In the genomic region with DNA sequence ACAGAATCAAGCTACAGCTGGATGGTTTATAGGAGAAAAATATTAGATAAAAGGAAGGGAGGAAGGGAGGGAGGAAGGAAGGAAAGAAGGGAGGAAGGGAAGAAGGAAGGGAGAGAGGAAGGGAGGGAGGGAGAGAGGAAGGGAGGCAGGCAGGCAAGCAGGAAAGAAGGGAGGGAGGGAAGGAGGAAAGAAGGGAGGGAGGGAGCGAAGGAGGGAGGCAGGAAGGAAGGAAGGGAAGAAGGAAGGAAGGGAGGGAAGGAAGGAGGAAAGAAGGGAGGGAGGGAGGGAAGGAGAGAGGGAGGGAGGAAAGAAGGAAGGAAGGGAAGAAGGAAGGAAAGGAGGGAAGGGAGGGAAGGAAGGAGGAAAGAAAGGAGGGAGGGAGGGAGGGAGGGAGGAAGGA, we compare ENCODE assay signal across 1 cellular context.
TF ChIP-seq lines count a peak whose summit lies in the region.

No MANE protein-coding gene starts in this region.

TF ChIP-seq in IMR-90, 13 proteins besides CTCF, POLR2A, EP300 and RAD21:
- TF ChIP-seq MXI1 (IDR thresholded peaks at IDR 0.05; ENCODE audit: borderline replicate concordance, low read depth, low read length) (no peak), SMC3 (IDR thresholded peaks at IDR 0.05; ENCODE audit: low read depth, low read length) (no peak), RCOR1 (IDR thresholded peaks at IDR 0.05; ENCODE audit: insufficient replicate concordance, low read length) (no peak), MAFK (IDR thresholded peaks at IDR 0.05; ENCODE audit: low read depth, low read length) (no peak), FOS (IDR thresholded peaks at IDR 0.05; ENCODE audit: low read depth, low read length) (no peak)
- TF ChIP-seq, protein P1, sequence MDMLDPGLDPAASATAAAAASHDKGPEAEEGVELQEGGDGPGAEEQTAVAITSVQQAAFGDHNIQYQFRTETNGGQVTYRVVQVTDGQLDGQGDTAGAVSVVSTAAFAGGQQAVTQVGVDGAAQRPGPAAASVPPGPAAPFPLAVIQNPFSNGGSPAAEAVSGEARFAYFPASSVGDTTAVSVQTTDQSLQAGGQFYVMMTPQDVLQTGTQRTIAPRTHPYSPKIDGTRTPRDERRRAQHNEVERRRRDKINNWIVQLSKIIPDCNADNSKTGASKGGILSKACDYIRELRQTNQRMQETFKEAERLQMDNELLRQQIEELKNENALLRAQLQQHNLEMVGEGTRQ (IDR thresholded peaks at IDR 0.05; ENCODE audit: low read depth, low read length) = no peak
TF ChIP-seq in IMR-90: peak in this region for 0.
